1 cellular context compared by ENCODE assay signal in the genomic region with DNA sequence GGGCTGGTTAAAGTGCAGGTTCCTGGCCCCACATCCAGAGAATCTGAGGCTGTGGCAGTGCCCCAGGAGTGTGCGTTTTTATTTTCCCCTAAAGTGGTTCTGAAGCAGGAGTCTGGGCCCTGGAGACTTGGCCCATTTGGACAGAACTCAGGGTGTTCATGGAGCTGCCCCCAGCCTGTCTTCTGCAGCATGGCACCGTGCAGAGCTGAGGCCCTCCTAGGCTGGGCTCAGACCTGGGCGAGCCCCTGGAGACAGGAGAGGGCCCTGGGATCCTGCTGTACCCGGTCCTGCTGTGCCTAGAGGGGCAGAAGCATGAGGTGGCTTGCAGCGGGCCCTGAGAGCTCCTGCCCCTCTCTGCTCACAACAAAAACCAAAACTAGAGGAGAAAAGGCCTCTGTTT.
TF ChIP-seq lines count a peak whose summit lies in the region.

No MANE protein-coding gene starts in this region.

TF ChIP-seq in HepG2, 621 proteins besides CTCF, POLR2A, EP300 and RAD21 (continued from another document):
- TF ChIP-seq ZXDC (CRISPR knock-in tag; IDR thresholded peaks at IDR 0.05) (no peak), HMGA1 (CRISPR knock-in tag; conservative IDR thresholded peaks at IDR 0.05) (no peak), IKZF4 (CRISPR knock-in tag; IDR thresholded peaks at IDR 0.05; ENCODE audit: borderline replicate concordance, low read depth, not compliant biosample characterization) (no peak), SIN3B (IDR thresholded peaks at IDR 0.05; ENCODE audit: low read length) (no peak), PCBP2 (optimal IDR thresholded peaks at IDR 0.05; ENCODE audit: low read depth, low read length, poor library complexity, severe bottlenecking) (no peak), SMYD3 (CRISPR knock-in tag; IDR thresholded peaks at IDR 0.05) (no peak)
TF ChIP-seq in HepG2: peak in this region for 0.
